In genomic region chr17:19036186-19036585, GRCh38 we compare ENCODE assay signal across 1 cellular context. TPM values are rescaled to one million over a fixed set of nuclear protein-coding genes. Genes with fewer than 3 reads are reported as not detected.
"Had no signal": no experiment of that assay in that cellular context is flagged by ENCODE, and none has a peak within 500 bp of the region (broad histone marks: within the 10 kb centered on the region; RNA-seq: fewer than 3 reads in every experiment).

No MANE protein-coding gene starts in this region.

RNA-seq across cellular contexts. Expression of gene GRAP, which starts 10.6 kb away (rescaled TPM):
- total RNA-seq: bronchial epithelial cell had no signal
